ENCODE assay signal across 20 cellular contexts in genomic region chr2:88042476-88042875, GRCh38. TPM values are rescaled to one million over a fixed set of nuclear protein-coding genes. Genes with fewer than 3 reads are reported as not detected.
DNase-seq lines count a peak whose midpoint lies in the region; ATAC-seq and TF ChIP-seq lines count a peak whose summit lies in the region.
"Had no signal": no experiment of that assay in that cellular context is flagged by ENCODE, and none has a peak within 500 bp of the region (broad histone marks: within the 10 kb centered on the region; RNA-seq: fewer than 3 reads in every experiment).

No MANE protein-coding gene starts in this region.

- DNase-seq in GM23338 (ENCODE audit: low spot score) (no peak), NCI-H226 (peak; percentile 43), epithelial cell of prostate (ENCODE audit: low read depth, low spot score) (no peak), trophoblast cell (peak; percentile 80 to 92), NCI-H1105 (lab: John Stamatoyannopoulos, UW) (no peak)
- DNase-seq: CD4-positive, CD25-positive, alpha-beta regulatory T cell; DMS79; MV-4-11; NCI-H1694; NCI-H2081; NCI-H446 treated with DMSO at 0.1 percent for 48 hours; NCI-H526 treated with DMSO at 0.1 percent for 48 hours; PC-3; Right ventricle myocardium superior had no signal

- H3K36me3 Mint-ChIP-seq in GM23338 (ENCODE audit: low read depth), result no peaks in the 10 kb centered on the region; the same call in 2 of the 3 replicates

- H3K9me2 ChIP-seq in GM23338 (ENCODE audit: insufficient read depth), result no peaks in the 10 kb centered on the region

- ATAC-seq in GM23338 (no peak), GM18520 (IDR thresholded peaks at IDR 0.05; ENCODE audit: unreplicated experiment) (no peak)
- no peak for ATAC-seq in activated CD4-positive, CD25-positive, alpha-beta regulatory T cell treated with anti-CD3 and anti-CD28 coated beads, Interleukin-2, amount 50 U/mL, for 24 hours
- ATAC-seq: A549, PC-3 had no signal

- no peaks in the 10 kb centered on the region for H3K9me3 ChIP-seq in trophoblast cell (ENCODE audit: insufficient read depth, low read depth, low read length)

- H3K4me1 ChIP-seq in GM23338 (ENCODE audit: insufficient read depth) (no peaks in the 10 kb centered on the region), trophoblast cell (ENCODE audit: control insufficient read depth in 1 of 2, insufficient read depth in 2 of 2, low read length in 2 of 2) (peaks cover 0 to 4% of the 10 kb centered on the region in 2 experiments)

- H3K27ac ChIP-seq in GM23338 (ENCODE audit: low read depth) (peak overlapping the region; percentile 43; the same call in 1 of the 2 replicates), epithelial cell of prostate (peak overlapping the region; percentile 39), trophoblast cell (ENCODE audit: low read depth, low read length) (no peak overlapping the region)
- H3K27ac ChIP-seq: KMS-11 had no signal

- H3K36me3 ChIP-seq in GM23338 (ENCODE audit: insufficient read depth) (no peaks in the 10 kb centered on the region), trophoblast cell (ENCODE audit: control insufficient read depth in 1 of 2, insufficient read depth in 2 of 2, low read length in 2 of 2) (no peaks in the 10 kb centered on the region)

- H3K9me3 Mint-ChIP-seq in GM23338, result no peaks in the 10 kb centered on the region

- no peak overlapping the region for H2BK120ac ChIP-seq in trophoblast cell (ENCODE audit: insufficient read depth, low read length, poor library complexity)

- no peaks in the 10 kb centered on the region for H3K79me2 ChIP-seq in GM23338 (replicated peaks; ENCODE audit: insufficient read depth)
- no peaks in the 10 kb centered on the region for H3K79me2 ChIP-seq in trophoblast cell (ENCODE audit: control insufficient read depth, insufficient read depth, low read length, poor library complexity)

- H2BK12ac ChIP-seq in trophoblast cell (ENCODE audit: low read length), result no peak overlapping the region

- H3K9ac ChIP-seq in trophoblast cell (ENCODE audit: low read length), result no peak overlapping the region
- H3K9ac ChIP-seq: KMS-11 had no signal

- H3K14ac ChIP-seq in trophoblast cell (ENCODE audit: low read length), result no peak overlapping the region

- H3K4me2 ChIP-seq in GM23338 (no peak overlapping the region), trophoblast cell (ENCODE audit: low read length) (no peak overlapping the region)
- H3K4me2 ChIP-seq: A549, KMS-11 had no signal

- no peak overlapping the region for H4K91ac ChIP-seq in trophoblast cell (ENCODE audit: low read depth, low read length)

- no peak overlapping the region for H3K4me3 ChIP-seq in GM23338
- no peak overlapping the region for H3K4me3 ChIP-seq in trophoblast cell (ENCODE audit: low read depth, low read length)
- H3K4me3 ChIP-seq: A549 had no signal

- no peak overlapping the region for H2AK5ac ChIP-seq in trophoblast cell (ENCODE audit: low read length)

- H3K23ac ChIP-seq in trophoblast cell (ENCODE audit: low read length), result no peak overlapping the region

- peak overlapping the region; percentile 45 for H3K18ac ChIP-seq in trophoblast cell (ENCODE audit: low read length)

- H3K4me1 Mint-ChIP-seq in GM23338, result peaks cover 6% of the 10 kb centered on the region; the same call in 2 of the 3 replicates

- no peak overlapping the region for H3K4me3 Mint-ChIP-seq in GM23338
- H3K4me3 Mint-ChIP-seq: CD4-positive, CD25-positive, alpha-beta regulatory T cell had no signal

- no peaks in the 10 kb centered on the region for H3F3A ChIP-seq in GM23338 (replicated peaks; ENCODE audit: low read depth)

- no peak overlapping the region for H4K12ac ChIP-seq in trophoblast cell (ENCODE audit: low read depth, low read length)

- H3K4ac ChIP-seq in trophoblast cell (ENCODE audit: low read depth, low read length), result no peak overlapping the region

- H3K27me3 Mint-ChIP-seq in GM23338 (ENCODE audit: insufficient read depth, low read depth, poor library complexity), result no peaks in the 10 kb centered on the region
- H3K27me3 Mint-ChIP-seq: CD4-positive, CD25-positive, alpha-beta regulatory T cell had no signal

- no CpG with 5 or more reads among the region's 5 CpGs for WGBS in trophoblast cell (ENCODE audit: extremely low coverage, insufficient coverage, insufficient read length)

- H3K79me1 ChIP-seq in trophoblast cell (ENCODE audit: low read length), result no peaks in the 10 kb centered on the region

- H3K27ac Mint-ChIP-seq in GM23338, result peak overlapping the region; percentile 86; the same call in 1 of the 2 replicates

- no peak for TF ChIP-seq CTCF in GM23338 (conservative IDR thresholded peaks at IDR 0.05; ENCODE audit: low read depth in 2 of 2)

- H2BK5ac ChIP-seq in trophoblast cell (ENCODE audit: low read depth, low read length, poor library complexity), result no peak overlapping the region

- H4K8ac ChIP-seq in trophoblast cell (ENCODE audit: low read depth, low read length), result no peak overlapping the region

- H2AFZ ChIP-seq in GM23338 (no peak overlapping the region), trophoblast cell (ENCODE audit: insufficient read depth, low read length, poor library complexity) (no peak overlapping the region)

- no peaks in the 10 kb centered on the region for H4K20me1 ChIP-seq in GM23338 (replicated peaks; ENCODE audit: insufficient read depth)

- H3K27me3 ChIP-seq in GM23338 (ENCODE audit: insufficient read depth) (no peaks in the 10 kb centered on the region), trophoblast cell (ENCODE audit: insufficient read depth, low read length) (no peaks in the 10 kb centered on the region)

TF ChIP-seq in GM23338, 12 proteins besides CTCF, POLR2A, EP300 and RAD21 (continues in another document):
- TF ChIP-seq EZH2phosphoT487 (IDR thresholded peaks at IDR 0.05; ENCODE audit: unreplicated experiment) (no peak), ZNF462 (CRISPR knock-in tag; IDR thresholded peaks at IDR 0.05) (no peak), NANOG (IDR thresholded peaks at IDR 0.05; ENCODE audit: borderline replicate concordance) (no peak)

RNA-seq across cellular contexts. Expression of gene KRCC1, which starts 13.1 kb away (rescaled TPM):
- total RNA-seq in GM23338 (2014; rRNA removed; shearing (Covaris generic)), result 10.3 and 10.5 TPM in 2 replicates
- 12.5 and 12.8 TPM in 2 replicates for polyA plus RNA-seq in GM23338 (2016; fragmentation: Nextera tagmentation; extraction: Ambion mirVana)
- polyA plus RNA-seq in trophoblast cell (2013), result 18.5 and 19.1 TPM in 2 replicates

RNA-seq across cellular contexts. Expression of gene SMYD1, which starts 25.1 kb away (rescaled TPM):
- 0.07 TPM in 1 of 2 replicates, not detected in the other for total RNA-seq in GM23338 (2014; rRNA removed; shearing (Covaris generic))
- 0.35 TPM in 1 of 2 replicates, not detected in the other for polyA plus RNA-seq in GM23338 (2016; fragmentation: Nextera tagmentation; extraction: Ambion mirVana)
- 3.2 and 4.2 TPM in 2 replicates for polyA plus RNA-seq in trophoblast cell (2013)
- total RNA-seq: CD4-positive, CD25-positive, alpha-beta regulatory T cell; PC-3; RPMI7951 had no signal
- polyA plus RNA-seq: A549; BJ; CD4-positive, CD25-positive, alpha-beta regulatory T cell had no signal

RNA-seq across cellular contexts. Expression of gene RNU2-63P, which starts 26.1 kb away (rescaled TPM):
- total RNA-seq in GM23338 (2014; rRNA removed; shearing (Covaris generic)), result not detected in 2 replicates
- polyA plus RNA-seq in GM23338 (2016; fragmentation: Nextera tagmentation; extraction: Ambion mirVana), result 2.0 and 2.8 TPM in 2 replicates
- not detected in 2 replicates for polyA plus RNA-seq in trophoblast cell (2013)
- total RNA-seq: Right ventricle myocardium superior, RPMI7951 had no signal
- polyA plus RNA-seq: BJ had no signal

Comparison
In these comparisons a context has a peak if more than half of its experiments do, and no peak if none do; other contexts are left out.
1. DNase-seq: peak in NCI-H226 (single experiment) and trophoblast cell (2 of 2); none in GM23338 (single experiment), epithelial cell of prostate (single experiment) and NCI-H1105 (single experiment).